ENCODE assay signal across 14 cellular contexts in genomic region chr7:44470628-44471245, GRCh38. TPM values are rescaled to one million over a fixed set of nuclear protein-coding genes. Genes with fewer than 3 reads are reported as not detected.
DNase-seq lines count a peak whose midpoint lies in the region; ATAC-seq, FAIRE-seq and TF ChIP-seq lines count a peak whose summit lies in the region.
"Had no signal": no experiment of that assay in that cellular context is flagged by ENCODE, and none has a peak within 500 bp of the region (broad histone marks: within the 10 kb centered on the region; RNA-seq: fewer than 3 reads in every experiment).

No MANE protein-coding gene starts in this region.

- no peaks in the 10 kb centered on the region for H3K9me3 ChIP-seq in H9 (ENCODE audit: control insufficient read depth, low read depth, low read length)
- H3K9me3 ChIP-seq: BE2C had no signal

- no peak overlapping the region for H2BK120ac ChIP-seq in H9 (ENCODE audit: low read depth, low read length, poor library complexity, severe bottlenecking)

- H3K14ac ChIP-seq in H9 (ENCODE audit: insufficient read depth, low read length), result no peak overlapping the region

- H3K4me1 ChIP-seq in H9 (ENCODE audit: insufficient read depth, low read length), result no peaks in the 10 kb centered on the region
- H3K4me1 ChIP-seq in KMS-11 (ENCODE audit: low read depth, poor library complexity, severe bottlenecking), result peaks cover 28% of the 10 kb centered on the region

- no peak for ATAC-seq in central memory CD8-positive, alpha-beta T cell (replicated peaks; ENCODE audit: extremely low read depth, poor library complexity, severe bottlenecking)
- ATAC-seq in GM21619 (IDR thresholded peaks at IDR 0.05; ENCODE audit: unreplicated experiment), result no peak

- H4K5ac ChIP-seq in H9 (ENCODE audit: insufficient read length, low read depth, low read length), result no peak overlapping the region

- H3K9ac ChIP-seq in H9 (ENCODE audit: extremely low read depth, insufficient read length, low read length) (peak overlapping the region; percentile 14), KMS-11 (no peak overlapping the region)

- H3K4me3 Mint-ChIP-seq in H9 (no peak overlapping the region), nephron (no peak overlapping the region)
- H3K4me3 Mint-ChIP-seq in central memory CD8-positive, alpha-beta T cell, result no peak overlapping the region
- H3K4me3 Mint-ChIP-seq: CD8-positive, alpha-beta memory T cell had no signal

- H2AFZ ChIP-seq in H9 (ENCODE audit: low read length) (no peak overlapping the region), KMS-11 (ENCODE audit: low read depth) (no peak overlapping the region)

- H3K27me3 Mint-ChIP-seq in H9 (ENCODE audit: low read depth), result no peaks in the 10 kb centered on the region
- no peaks in the 10 kb centered on the region for H3K27me3 Mint-ChIP-seq in central memory CD8-positive, alpha-beta T cell
- no peaks in the 10 kb centered on the region for H3K27me3 Mint-ChIP-seq in nephron (ENCODE audit: low read depth)
- H3K27me3 Mint-ChIP-seq: CD8-positive, alpha-beta memory T cell had no signal

- H3K4ac ChIP-seq in H9 (ENCODE audit: low read depth, low read length), result no peak overlapping the region

- H2BK5ac ChIP-seq in H9 (ENCODE audit: insufficient read length, low read length), result no peak overlapping the region

- no peak overlapping the region for H4K8ac ChIP-seq in H9 (replicated peaks; ENCODE audit: insufficient read length, low read depth, low read length)

- no peak for FAIRE-seq in D721Med (lab: Jason Lieb, UNC)

- no peak overlapping the region for H3K23ac ChIP-seq in H9 (ENCODE audit: insufficient read length, low read depth, low read length)

- H2BK15ac ChIP-seq in H9 (ENCODE audit: low read depth, low read length), result no peak overlapping the region

- no peaks in the 10 kb centered on the region for H3K27me3 ChIP-seq in H9 (ENCODE audit: insufficient read depth, low read length)
- no peaks in the 10 kb centered on the region for H3K27me3 ChIP-seq in KMS-11 (ENCODE audit: insufficient read depth, low read depth)
- H3K27me3 ChIP-seq: BE2C had no signal

- WGBS in H9 (ENCODE audit: extremely low coverage, insufficient read length, low lambda C conversion rate), result no CpG with 5 or more reads among the region's 5 CpGs

- no peak overlapping the region for H2AK5ac ChIP-seq in H9 (ENCODE audit: insufficient read length, low read length)

- H3K27ac Mint-ChIP-seq in H9, result peak overlapping the region in 1 of 3 experiments; percentile 55; a peak in 1 of 7 replicates
- H3K27ac Mint-ChIP-seq in central memory CD8-positive, alpha-beta T cell (ENCODE audit: low read depth), result peak overlapping the region; percentile 42
- H3K27ac Mint-ChIP-seq in nephron, result peak overlapping the region; percentile 19 to 63 (median 52)

- no peak overlapping the region for H3K4me3 ChIP-seq in KMS-11 (IDR thresholded peaks at IDR 0.05; ENCODE audit: insufficient read depth, low read depth, low read length)

- H3K4me2 ChIP-seq in H9 (ENCODE audit: insufficient read depth, insufficient read length, low read length), result no peak overlapping the region
- H3K4me2 ChIP-seq in KMS-11, result peak overlapping the region; percentile 13

- H3K79me2 ChIP-seq in H9 (ENCODE audit: insufficient read depth, low read length) (peaks cover 1% of the 10 kb centered on the region; the same call in 1 of the 2 replicates), KMS-11 (ENCODE audit: insufficient read depth, low read depth) (peaks cover 17% of the 10 kb centered on the region; the same call in 1 of the 2 replicates)

- H3K36me3 Mint-ChIP-seq in H9 (ENCODE audit: insufficient read depth in 1 of 3, low read depth in 3 of 3) (peaks cover 3 to 48% (median 35%) of the 10 kb centered on the region in 3 experiments), nephron (ENCODE audit: low read depth) (peaks cover 63% of the 10 kb centered on the region)
- peaks cover 64% of the 10 kb centered on the region for H3K36me3 Mint-ChIP-seq in central memory CD8-positive, alpha-beta T cell (ENCODE audit: insufficient read depth)

- no peak overlapping the region for H2BK20ac ChIP-seq in H9 (ENCODE audit: low read depth, low read length, poor library complexity, severe bottlenecking)

- no peak overlapping the region for H3K56ac ChIP-seq in H9 (ENCODE audit: insufficient read length, low read depth, low read length)

- no peak overlapping the region for H3K18ac ChIP-seq in H9 (ENCODE audit: insufficient read length, low read depth, low read length)

- TF ChIP-seq CTCF in H9 (conservative IDR thresholded peaks at IDR 0.05) (no peak), KMS-11 (conservative IDR thresholded peaks at IDR 0.05; ENCODE audit: low read depth, low read length) (no peak), nephron (IDR thresholded peaks at IDR 0.05; ENCODE audit: unreplicated experiment in 3 of 3) (no peak), D721Med (IDR thresholded peaks at IDR 0.05; ENCODE audit: insufficient read depth, missing control alignments) (no peak)

- no peaks in the 10 kb centered on the region for H3K23me2 ChIP-seq in H9 (ENCODE audit: insufficient read length, low read depth, low read length, poor library complexity, severe bottlenecking)

- no peak overlapping the region for H4K91ac ChIP-seq in H9 (ENCODE audit: insufficient read length, low read depth, low read length)

- H3K79me1 ChIP-seq in H9 (ENCODE audit: insufficient read depth, low read depth, low read length, poor library complexity, severe bottlenecking), result peaks cover 13% of the 10 kb centered on the region

- H2BK12ac ChIP-seq in H9 (ENCODE audit: insufficient read length, low read depth, low read length), result no peak overlapping the region

- H3K27ac ChIP-seq in H9 (ENCODE audit: insufficient read length, low read depth, low read length), result no peak overlapping the region
- no peak overlapping the region for H3K27ac ChIP-seq in KMS-11

- no peak overlapping the region for H3T11ph ChIP-seq in H9 (ENCODE audit: low read length)

- H3K9me3 Mint-ChIP-seq in H9 (no peaks in the 10 kb centered on the region), nephron (no peaks in the 10 kb centered on the region)
- no peaks in the 10 kb centered on the region for H3K9me3 Mint-ChIP-seq in central memory CD8-positive, alpha-beta T cell
- H3K9me3 Mint-ChIP-seq: CD8-positive, alpha-beta memory T cell had no signal

- DNase-seq in H9 (no peak), D721Med (ENCODE audit: insufficient read length, low spot score) (no peak)
- no peak for DNase-seq in central memory CD8-positive, alpha-beta T cell (ENCODE audit: low spot score in 2 of 2)
- no peak for DNase-seq in stimulated activated CD4-positive, alpha-beta T cell treated with anti-CD3 and anti-CD28 coated beads, Interleukin-4, amount 100 ng/mL, for 1 hour
- DNase-seq: BE2C; CD8-positive, alpha-beta memory T cell; DMS 273 treated with DMSO at 0.1 percent for 48 hours; EL; Karpas-422; NCI-H187 treated with DMSO at 0.1 percent for 48 hours; NCI-H2171 had no signal

- peaks cover 6% of the 10 kb centered on the region; the same call in 1 of the 2 replicates for H3K36me3 ChIP-seq in KMS-11 (ENCODE audit: insufficient read depth)

- no peaks in the 10 kb centered on the region for H4K20me1 ChIP-seq in H9 (ENCODE audit: control insufficient read depth, insufficient read depth, insufficient read length)
- H4K20me1 ChIP-seq in KMS-11 (ENCODE audit: insufficient read depth), result no peaks in the 10 kb centered on the region

- H3K4me1 Mint-ChIP-seq in H9, result no peaks in the 10 kb centered on the region
- H3K4me1 Mint-ChIP-seq in central memory CD8-positive, alpha-beta T cell, result peaks cover 55% of the 10 kb centered on the region
- H3K4me1 Mint-ChIP-seq in nephron, result peaks cover 24% of the 10 kb centered on the region

RNA-seq across cellular contexts. Expression of gene NUDCD3, which starts 19.7 kb away (rescaled TPM):
- 71.9 and 85.9 TPM in 2 replicates for total RNA-seq in H9 (2021)
